8 cellular contexts compared by ENCODE assay signal in genomic region chr5:31824886-31825774, GRCh38.
DNase-seq lines count a peak whose midpoint lies in the region; TF ChIP-seq lines count a peak whose summit lies in the region.

No MANE protein-coding gene starts in this region.

- H3K4me1 ChIP-seq in right atrium auricular region (peaks cover 0 to 11% of the 10 kb centered on the region in 2 donors), sigmoid colon (no peaks in the 10 kb centered on the region)

- peak; percentile 37 for DNase-seq in activated gamma-delta T cell treated with Interleukin-2 at 50 U/mL for 16 hours
- DNase-seq in activated gamma-delta T cell (lab: John Stamatoyannopoulos, UW), result no peak
- DNase-seq in Kasumi-1 (lab: John Stamatoyannopoulos, UW), result peak; percentile 58 to 63
- peak; percentile 45 for DNase-seq in RPMI7951 (ENCODE audit: low read depth)
- DNase-seq in amniotic epithelial cell (ENCODE audit: low read depth), result peak; percentile 62
- DNase-seq in right atrium auricular region (ENCODE audit: low spot score), result peak; percentile 60
- DNase-seq in sigmoid colon, result peak; percentile 68
- no peak for DNase-seq in mesenteric fat pad (ENCODE audit: low spot score)

- no peaks in the 10 kb centered on the region for H3K27me3 ChIP-seq in right atrium auricular region
- H3K27me3 ChIP-seq in sigmoid colon, result peaks cover 0 to 4% (median 0%) of the 10 kb centered on the region in 3 donors

- intact Hi-C loops in sigmoid colon (cut with DNase I), result loop anchor here (2.0 to 10.0 kb wide), 3 partner anchors 252 to 790 kb away; no protein-coding TSS in a partner anchor

- H3K9me3 ChIP-seq in right atrium auricular region (peaks cover 0 to 12% of the 10 kb centered on the region in 2 donors), sigmoid colon (peaks cover 0 to 5% (median under 1%) of the 10 kb centered on the region in 4 donors)

- H3K27ac ChIP-seq in right atrium auricular region, result no peak overlapping the region
- H3K27ac ChIP-seq in sigmoid colon, result no peak overlapping the region

- TF ChIP-seq CTCF in right atrium auricular region (IDR thresholded peaks at IDR 0.05), result peak; percentile 40 to 71
- peak; percentile 25 to 59 (median 46) for TF ChIP-seq CTCF in sigmoid colon (IDR thresholded peaks at IDR 0.05)

- H3K36me3 ChIP-seq in right atrium auricular region (no peaks in the 10 kb centered on the region), sigmoid colon (no peaks in the 10 kb centered on the region)

- H3K4me3 ChIP-seq in right atrium auricular region (no peak overlapping the region), sigmoid colon (no peak overlapping the region)

- 38 to 49% methylated on average over 11 of the region's 11 CpGs for WGBS in sigmoid colon, 2 donors

- no peak for TF ChIP-seq POLR2A in sigmoid colon (IDR thresholded peaks at IDR 0.05)

- TF ChIP-seq EP300 in sigmoid colon (IDR thresholded peaks at IDR 0.05), result no peak

Comparison
In these comparisons a context has a peak if more than half of its experiments do, and no peak if none do; other contexts are left out.
1. DNase-seq: peak in activated gamma-delta T cell treated with Interleukin-2 at 50 U/mL for 16 hours (single experiment), Kasumi-1 (2 of 2), RPMI7951 (single experiment), amniotic epithelial cell (single experiment), right atrium auricular region (single experiment) and sigmoid colon (single experiment); none in activated gamma-delta T cell (single experiment) and mesenteric fat pad (single experiment).